Comparison of ENCODE assay signal across 1 cellular context in the genomic region with DNA sequence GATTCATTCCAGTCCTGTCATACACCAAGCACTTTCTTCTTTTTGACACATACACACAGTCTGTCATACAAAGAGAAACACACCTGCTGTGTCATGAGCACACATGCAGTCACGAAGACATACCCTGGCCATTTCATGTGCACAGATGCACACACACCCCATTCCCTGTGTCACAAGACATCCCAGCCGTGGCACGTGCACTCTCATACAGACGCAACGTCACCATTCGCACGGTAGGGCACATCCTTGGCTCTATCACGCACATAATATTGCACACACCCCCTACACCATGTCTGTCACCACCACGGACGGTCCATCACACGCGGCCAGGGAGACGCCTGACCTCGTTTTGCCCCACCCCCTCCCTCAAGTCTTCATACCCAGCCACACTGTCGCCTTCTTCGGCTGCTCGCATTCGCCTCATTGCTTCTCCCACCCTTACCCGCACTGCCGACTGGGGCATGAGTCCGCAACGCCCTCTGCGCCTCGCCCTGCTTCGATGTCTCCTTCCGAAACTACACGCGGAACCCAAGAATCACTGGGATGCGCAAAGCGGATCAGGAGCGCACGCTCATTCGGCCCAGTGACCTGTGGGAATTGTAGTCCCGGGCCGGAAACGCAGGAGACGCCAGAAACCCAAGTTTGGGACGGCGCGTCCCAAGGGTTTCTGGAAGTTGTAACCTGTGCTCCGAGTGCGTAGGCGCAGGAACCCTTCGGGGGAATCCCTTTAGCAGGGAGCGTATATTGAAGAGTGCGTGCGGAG.
TF ChIP-seq lines count a peak whose summit lies in the region.

No MANE protein-coding gene starts in this region.

TF ChIP-seq in H1, 55 proteins besides CTCF, POLR2A, EP300 and RAD21:
- TF ChIP-seq RXRA (IDR thresholded peaks at IDR 0.05; ENCODE audit: insufficient read depth, low read depth, low read length) (no peak), GTF2F1 (IDR thresholded peaks at IDR 0.05; ENCODE audit: borderline replicate concordance, low read depth, low read length) (no peak), SP1 (IDR thresholded peaks at IDR 0.05; ENCODE audit: low read depth, low read length) (no peak), JUND (IDR thresholded peaks at IDR 0.05; ENCODE audit: low read length) (no peak), SIX5 (IDR thresholded peaks at IDR 0.05; ENCODE audit: low read depth, low read length) (peak; percentile 26; the same call in 1 of the 2 replicates)
- TF ChIP-seq, protein P1, sequence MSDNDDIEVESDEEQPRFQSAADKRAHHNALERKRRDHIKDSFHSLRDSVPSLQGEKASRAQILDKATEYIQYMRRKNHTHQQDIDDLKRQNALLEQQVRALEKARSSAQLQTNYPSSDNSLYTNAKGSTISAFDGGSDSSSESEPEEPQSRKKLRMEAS (IDR thresholded peaks at IDR 0.05), result peak; percentile 40; the same call in 1 of the 2 replicates
- TF ChIP-seq, protein P2, sequence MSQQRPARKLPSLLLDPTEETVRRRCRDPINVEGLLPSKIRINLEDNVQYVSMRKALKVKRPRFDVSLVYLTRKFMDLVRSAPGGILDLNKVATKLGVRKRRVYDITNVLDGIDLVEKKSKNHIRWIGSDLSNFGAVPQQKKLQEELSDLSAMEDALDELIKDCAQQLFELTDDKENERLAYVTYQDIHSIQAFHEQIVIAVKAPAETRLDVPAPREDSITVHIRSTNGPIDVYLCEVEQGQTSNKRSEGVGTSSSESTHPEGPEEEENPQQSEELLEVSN (IDR thresholded peaks at IDR 0.05), result 0 out of 2 replicates have a peak, but pooled peaks have one; percentile 44
